In the genomic region with DNA sequence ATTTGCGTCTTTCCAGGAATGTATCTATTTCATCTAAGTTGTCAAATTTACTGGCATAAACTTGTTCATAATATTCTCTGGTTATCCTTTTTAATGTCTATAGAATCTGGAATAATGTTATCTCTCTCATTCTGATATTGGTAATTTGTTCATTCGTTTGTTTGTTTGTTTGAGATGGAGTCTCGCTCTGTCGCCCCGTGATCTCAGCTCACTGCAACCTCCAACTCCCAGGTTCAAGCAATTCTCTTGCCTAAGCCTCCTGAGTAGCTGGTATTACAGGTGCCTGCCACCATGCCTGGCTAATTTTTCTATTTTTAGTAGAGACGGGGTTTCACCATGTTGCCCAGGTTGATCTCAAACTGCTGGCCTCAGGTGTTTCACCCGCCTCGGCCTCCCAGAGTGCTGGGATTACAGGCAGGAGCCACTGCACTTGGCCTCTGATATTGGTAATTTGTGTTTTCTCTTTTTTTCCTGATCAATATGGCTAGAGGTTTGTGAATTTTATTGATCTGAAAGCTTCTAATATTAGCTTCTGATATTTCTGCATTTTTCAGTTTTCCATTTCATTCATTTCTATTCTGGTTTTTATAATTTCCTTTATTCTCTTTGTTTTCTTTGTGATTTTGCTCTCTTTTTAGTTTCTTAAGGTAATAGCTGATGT, we compare ENCODE assay signal across 10 cellular contexts.
"Had no signal": no experiment of that assay in that cellular context is flagged by ENCODE, and none has a peak within 500 bp of the region (broad histone marks: within the 10 kb centered on the region; RNA-seq: fewer than 3 reads in every experiment).

No MANE protein-coding gene starts in this region.

- H3K27ac ChIP-seq: GM23248, HL-60 had no signal

- H3K4me3 ChIP-seq: GM23248, HAP-1 had no signal

- H3K9ac ChIP-seq: GM23248 had no signal

- FAIRE-seq: HepG2 had no signal

- H3K4me1 ChIP-seq: HAP-1 had no signal

- H3K36me3 ChIP-seq: HAP-1 had no signal

- H3K4me3 Mint-ChIP-seq: HFFc6, IgD-negative memory B cell had no signal

- H3K4me1 Mint-ChIP-seq: IgD-negative memory B cell had no signal

- DNase-seq: GM23248, GOT3, H7, HFFc6, KG1 had no signal

- ATAC-seq: HCT116, HepG2 had no signal

- H3K9me3 Mint-ChIP-seq: HFFc6 had no signal

- H3K27ac Mint-ChIP-seq: HFFc6, IgD-negative memory B cell had no signal
